Comparison of ENCODE assay signal across 28 cellular contexts in the genomic region with DNA sequence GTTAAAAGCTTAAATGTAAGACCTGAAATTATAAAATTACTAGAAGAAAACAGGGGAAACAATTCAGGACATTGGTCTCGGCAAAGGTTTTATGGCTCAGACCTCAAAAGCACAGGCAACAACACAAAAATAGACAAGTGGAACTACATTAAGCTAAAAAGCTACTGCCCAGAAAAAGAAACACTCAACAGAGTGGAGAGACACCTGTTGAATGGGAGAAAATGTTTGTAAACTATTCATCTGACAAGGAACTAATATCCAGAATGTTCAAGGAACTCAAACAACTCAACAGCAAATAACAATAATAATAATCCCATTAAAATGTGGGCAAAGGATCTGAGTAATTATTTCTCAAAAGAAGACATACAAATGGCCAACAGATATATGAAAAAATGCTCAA.
"Had no signal": no experiment of that assay in that cellular context is flagged by ENCODE, and none has a peak within 500 bp of the region (broad histone marks: within the 10 kb centered on the region; RNA-seq: fewer than 3 reads in every experiment).

No MANE protein-coding gene starts in this region.

- H3K27ac ChIP-seq: stomach, suprapubic skin, testis, thoracic aorta, thyroid gland, tibial artery, tibial nerve, transverse colon, upper lobe of left lung, upper lobe of right lung, uterus, vagina had no signal

- H3K36me3 Mint-ChIP-seq: stimulated activated effector memory CD8-positive, alpha-beta T cell treated with anti-CD3 and anti-CD28 coated beads, Interleukin-12 subunit alpha, Interleukin-12 subunit beta, amount 100 ng/mL, for 72 hours; stimulated activated memory B cell treated with anti-CD40 and anti-IgM and Interleukin-4, amounts not matched to agents 10 μg/mL and 1 μg/mL and 100 μg/mL, for 72 hours; stimulated activated naive B cell treated with anti-CD40 and anti-IgM and Interleukin-4, amounts not matched to agents 10 μg/mL and 1 μg/mL and 100 μg/mL, for 72 hours; type B pancreatic cell had no signal

- H3K4me3 Mint-ChIP-seq: stimulated activated effector memory CD8-positive, alpha-beta T cell treated with anti-CD3 and anti-CD28 coated beads, Interleukin-12 subunit alpha, Interleukin-12 subunit beta, amount 100 ng/mL, for 72 hours; stimulated activated memory B cell treated with anti-CD40 and anti-IgM and Interleukin-4, amounts not matched to agents 10 μg/mL and 1 μg/mL and 100 μg/mL, for 72 hours; stimulated activated naive B cell treated with anti-CD40 and anti-IgM and Interleukin-4, amounts not matched to agents 10 μg/mL and 1 μg/mL and 100 μg/mL, for 72 hours; stimulated activated naive CD8-positive, alpha-beta T cell treated with anti-CD3 and anti-CD28 coated beads, Interleukin-15, amount 100 ng/mL, for 72 hours; stimulated activated naive CD8-positive, alpha-beta T cell treated with anti-CD3 and anti-CD28 coated beads, Interleukin-15, Interleukin-2, amounts not matched to agents 100 ng/mL and 50 ng/mL, for 24 hours; type B pancreatic cell had no signal

- H3K9me3 ChIP-seq: suprapubic skin, testis, thoracic aorta, thyroid gland, transverse colon, upper lobe of right lung, uterus, vagina had no signal

- H3K27me3 ChIP-seq: testis, thyroid gland, upper lobe of left lung, vagina had no signal

- H3K4me1 Mint-ChIP-seq: stimulated activated effector memory CD8-positive, alpha-beta T cell treated with anti-CD3 and anti-CD28 coated beads, Interleukin-12 subunit alpha, Interleukin-12 subunit beta, amount 100 ng/mL, for 72 hours; stimulated activated memory B cell treated with anti-CD40 and anti-IgM and Interleukin-4, amounts not matched to agents 10 μg/mL and 1 μg/mL and 100 μg/mL, for 72 hours; stimulated activated naive B cell treated with anti-CD40 and anti-IgM and Interleukin-4, amounts not matched to agents 10 μg/mL and 1 μg/mL and 100 μg/mL, for 72 hours; stimulated activated naive CD8-positive, alpha-beta T cell treated with anti-CD3 and anti-CD28 coated beads, Interleukin-15, amount 100 ng/mL, for 72 hours had no signal

- H3K9me3 Mint-ChIP-seq: stimulated activated memory B cell treated with anti-CD40 and anti-IgM and Interleukin-4, amounts not matched to agents 10 μg/mL and 1 μg/mL and 100 μg/mL, for 72 hours; stimulated activated naive CD8-positive, alpha-beta T cell treated with anti-CD3 and anti-CD28 coated beads, Interleukin-15, amount 100 ng/mL, for 72 hours had no signal

- H3K36me3 ChIP-seq: stomach, suprapubic skin, thoracic aorta, thyroid gland, tibial artery, tibial nerve, transverse colon, upper lobe of left lung, upper lobe of right lung, uterus, vagina had no signal

- ATAC-seq: stimulated activated effector memory CD8-positive, alpha-beta T cell treated with anti-CD3 and anti-CD28 coated beads, Interleukin-12 subunit alpha, Interleukin-12 subunit beta, amount 100 ng/mL, for 72 hours; stimulated activated memory B cell treated with anti-CD40 and anti-IgM and Interleukin-4, amounts not matched to agents 10 μg/mL and 1 μg/mL and 100 μg/mL, for 72 hours; stimulated activated naive B cell treated with anti-CD40 and anti-IgM and Interleukin-4, amounts not matched to agents 10 μg/mL and 1 μg/mL and 100 μg/mL, for 72 hours; stimulated activated naive CD8-positive, alpha-beta T cell treated with anti-CD3 and anti-CD28 coated beads, Interleukin-15, amount 100 ng/mL, for 72 hours; stimulated activated naive CD8-positive, alpha-beta T cell treated with anti-CD3 and anti-CD28 coated beads, Interleukin-15, Interleukin-2, amounts not matched to agents 100 U/mL and 50 U/mL, for 24 hours; upper lobe of right lung had no signal

- H3K27ac Mint-ChIP-seq: stimulated activated effector memory CD8-positive, alpha-beta T cell treated with anti-CD3 and anti-CD28 coated beads, Interleukin-12 subunit alpha, Interleukin-12 subunit beta, amount 100 ng/mL, for 72 hours; stimulated activated memory B cell treated with anti-CD40 and anti-IgM and Interleukin-4, amounts not matched to agents 10 μg/mL and 1 μg/mL and 100 μg/mL, for 72 hours; stimulated activated naive B cell treated with anti-CD40 and anti-IgM and Interleukin-4, amounts not matched to agents 10 μg/mL and 1 μg/mL and 100 μg/mL, for 72 hours; stimulated activated naive CD8-positive, alpha-beta T cell treated with anti-CD3 and anti-CD28 coated beads, Interleukin-15, amount 100 ng/mL, for 72 hours; stimulated activated naive CD8-positive, alpha-beta T cell treated with anti-CD3 and anti-CD28 coated beads, Interleukin-15, Interleukin-2, amounts not matched to agents 100 ng/mL and 50 ng/mL, for 24 hours; type B pancreatic cell had no signal

- FAIRE-seq: urothelium cell line had no signal

- H3K4me3 ChIP-seq: stomach, suprapubic skin, testis, thoracic aorta, thyroid gland, tibial artery, tibial nerve, transverse colon, upper lobe of left lung, upper lobe of right lung, uterus, vagina had no signal

- DNase-seq: stimulated activated CD4-positive, alpha-beta T cell treated with anti-CD3 and anti-CD28 coated beads, Interleukin-2, amount 100 ng/mL, for 48 hours; stimulated activated CD4-positive, alpha-beta T cell treated with anti-CD3 and anti-CD28 coated beads, Interleukin-4, amount 100 ng/mL, for 24 hours; stimulated activated CD4-positive, alpha-beta T cell treated with anti-CD3 and anti-CD28 coated beads, Interleukin-4, amount 100 ng/mL, for 4 hours; stimulated activated CD8-positive, alpha-beta memory T cell treated with anti-CD3 and anti-CD28 coated beads, Interleukin-4, amount 100 ng/mL, for 48 hours; stimulated activated naive B cell treated with anti-CD40 and anti-IgM and Interleukin-4, amounts not matched to agents 10 μg/mL and 1 μg/mL and 100 μg/mL, for 72 hours; stimulated activated naive CD4-positive, alpha-beta T cell; stimulated activated naive CD4-positive, alpha-beta T cell treated with Interleukin-2 at 50 U/mL for 16 hours; stimulated activated naive CD8-positive, alpha-beta T cell treated with anti-CD3 and anti-CD28 coated beads, Interleukin-15, amount 100 ng/mL, for 72 hours; stimulated activated naive CD8-positive, alpha-beta T cell treated with anti-CD3 and anti-CD28 coated beads, Interleukin-15, Interleukin-2, amounts not matched to agents 100 U/mL and 50 U/mL, for 24 hours; stomach; substantia nigra; testis; thyroid gland; tibial artery; transverse colon; trophoblast cell; upper lobe of left lung; upper lobe of right lung; uterus had no signal

- H3K4me1 ChIP-seq: suprapubic skin, testis, thyroid gland, tibial artery, tibial nerve, transverse colon, upper lobe of left lung, upper lobe of right lung, uterus, vagina had no signal
